ENCODE assay signal across 8 cellular contexts in the genomic region with DNA sequence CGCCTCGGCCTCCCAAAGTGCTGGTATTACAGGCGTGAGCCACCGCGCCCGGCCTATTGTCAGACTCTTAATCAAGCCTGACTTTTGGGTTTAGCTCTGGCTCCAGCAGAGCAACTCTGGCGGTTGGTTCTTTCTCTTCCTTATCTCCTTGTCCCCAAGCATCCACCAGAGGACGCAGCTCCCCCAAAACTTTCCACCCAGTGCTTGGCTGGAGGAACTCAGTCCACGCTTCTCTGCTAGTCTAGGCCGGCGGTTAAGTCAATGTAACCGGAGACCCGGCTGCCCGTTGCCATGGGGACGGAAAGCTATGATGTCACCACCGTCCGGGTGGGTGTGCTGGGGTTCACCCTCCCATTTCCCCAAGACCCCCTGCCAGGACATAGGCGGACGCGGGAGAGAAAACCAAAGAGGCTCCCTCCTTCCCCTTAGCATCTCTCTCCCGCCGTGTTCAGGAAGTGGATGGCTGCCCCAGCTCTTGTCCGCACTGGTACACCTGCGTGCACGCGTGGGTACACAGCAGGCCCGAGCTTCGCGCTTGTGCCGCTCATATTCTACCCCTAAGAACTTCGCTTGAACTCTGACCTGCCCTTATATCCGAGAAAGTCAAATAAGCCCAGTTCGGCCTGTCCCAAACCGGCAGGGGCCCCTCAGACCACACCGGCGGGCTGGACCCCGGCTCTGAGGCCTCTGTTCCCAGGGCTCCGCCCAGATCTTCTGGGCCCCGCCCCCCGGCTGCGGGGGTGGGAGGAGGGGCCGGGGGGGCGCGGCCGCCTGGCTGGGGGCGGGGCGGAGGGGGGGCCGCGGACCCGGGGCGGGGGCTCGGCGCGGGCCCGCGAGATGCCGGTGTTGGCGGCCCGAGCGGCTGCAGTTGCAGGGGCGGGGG. TPM values are rescaled to one million over a fixed set of nuclear protein-coding genes. Genes with fewer than 3 reads are reported as not detected.
DNase-seq lines count a peak whose midpoint lies in the region; ATAC-seq and TF ChIP-seq lines count a peak whose summit lies in the region.

A gene with protein sequence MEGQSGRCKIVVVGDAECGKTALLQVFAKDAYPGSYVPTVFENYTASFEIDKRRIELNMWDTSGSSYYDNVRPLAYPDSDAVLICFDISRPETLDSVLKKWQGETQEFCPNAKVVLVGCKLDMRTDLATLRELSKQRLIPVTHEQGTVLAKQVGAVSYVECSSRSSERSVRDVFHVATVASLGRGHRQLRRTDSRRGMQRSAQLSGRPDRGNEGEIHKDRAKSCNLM (plus strand): TSS at position 825 of the 883 bp plus-strand sequence. CDS start 117 bp downstream, outside the sequence.

- H3K27me3 Mint-ChIP-seq in CD4-positive, alpha-beta T cell = no peaks in the 10 kb centered on the region

- ATAC-seq in CD4-positive, alpha-beta T cell (ENCODE audit: poor library complexity) = peak; percentile 56
- peak; percentile 72 for ATAC-seq in HCT116

- TF ChIP-seq POLR2A in HCT116 (IDR thresholded peaks at IDR 0.05; ENCODE audit: borderline replicate concordance, extremely low read depth, insufficient read depth, insufficient read length) = no peak

- no peaks in the 10 kb centered on the region for H3K36me3 Mint-ChIP-seq in CD4-positive, alpha-beta T cell (ENCODE audit: low read depth)

- H3K4me3 ChIP-seq in HCT116 (replicated peaks in 1 of 2; ENCODE audit: low read depth in 1 of 2, low read length in 2 of 2) = peak within 1 kb of the TSS; percentile 45 to 61
- H3K4me3 ChIP-seq in cardiac fibroblast (replicated peaks in 1 of 2; ENCODE audit: low read depth in 2 of 2, low read length in 2 of 2) = peak within 1 kb of the TSS; percentile 55 to 61
- H3K4me3 ChIP-seq in skeletal muscle tissue (ENCODE audit: low read length in 3 of 3) = peak within 1 kb of the TSS; percentile 76 to 78 (median 77)

- H3K4me2 ChIP-seq in HCT116 (ENCODE audit: low read length) = peak within 1 kb of the TSS; percentile 99

- H3K27ac ChIP-seq in CD4-positive, alpha-beta T cell (ENCODE audit: low read depth, low read length) = peak within 1 kb of the TSS; percentile 56
- H3K27ac ChIP-seq in HCT116 (ENCODE audit: low read depth, low read length) (peak within 1 kb of the TSS; percentile 63), skeletal muscle tissue (ENCODE audit: low read depth, low read length) (no peak within 1 kb of the TSS)

- DNase-seq in CD4-positive, alpha-beta T cell = peak; percentile 60 to 80 (median 69)
- peak; percentile 91 for DNase-seq in HCT116 (ENCODE audit: low read depth, low spot score)
- peak; percentile 88 for DNase-seq in NCI-H2227 treated with DMSO at 0.1 percent for 48 hours (lab: John Stamatoyannopoulos, UW)
- DNase-seq in activated CD4-positive, CD25-positive, alpha-beta regulatory T cell (lab: John Stamatoyannopoulos, UW) = peak; percentile 39 to 64 (median 52)
- peak; percentile 96 for DNase-seq in cardiac fibroblast (ENCODE audit: low read depth in 2 of 2)
- DNase-seq in iPS-NIHi7 (ENCODE audit: extremely low spot score) = peak; percentile 94
- DNase-seq in mesenteric fat pad (ENCODE audit: low spot score) = no peak

- peak; percentile 21 for TF ChIP-seq CTCF in CD4-positive, alpha-beta T cell (IDR thresholded peaks at IDR 0.05)
- TF ChIP-seq CTCF in HCT116 (IDR thresholded peaks at IDR 0.05 in 2 of 3, conservative IDR thresholded peaks at IDR 0.05 in 1 of 3; ENCODE audit: borderline replicate concordance in 1 of 3, insufficient read depth in 1 of 3, low read depth in 2 of 3, low read length in 2 of 3) = peak in 2 of 3 experiments; percentile 63 to 75; a peak in 5 of 6 replicates
- TF ChIP-seq CTCF in cardiac fibroblast (IDR thresholded peaks at IDR 0.05; ENCODE audit: low read depth, low read length) = peak; percentile 88

- CTCF ChIA-PET in CD4-positive, alpha-beta T cell (lab: Charles Lee) = interaction anchor here (0.6 to 1.9 kb wide), 9 partner anchors 16 to 1095 kb away, joined by 3 to 10 read pairs (median 3); partner anchors contain the start of genes DHX8 and RPL27
- CTCF ChIA-PET in HCT116 (lab: Charles Lee) = interaction anchor here (0.7 to 1.8 kb wide), 11 partner anchors 12 to 459 kb away, joined by 3 to 12 read pairs (median 4); partner anchors contain the start of genes DHX8, NBR1 and RPL27

- peak within 1 kb of the TSS; percentile 77 for H3K27ac Mint-ChIP-seq in CD4-positive, alpha-beta T cell

- intact Hi-C loops in CD4-positive, alpha-beta T cell (cut with DNase I, micrococcal nuclease) = loop anchor here (1.0 to 10.0 kb wide), 7 partner anchors 100 to 459 kb away; partner anchors contain the start of genes BRCA1 (in 2 of the 2), DHX8 (in 1 of the 2) and TMEM106A (in 1 of the 2)
- intact Hi-C loops in HCT116 (cut with micrococcal nuclease) = loop anchor here (2.0 to 5.0 kb wide), 2 partner anchors 100 to 363 kb away; partner anchors contain the start of gene BRCA1

- POLR2A ChIA-PET in CD4-positive, alpha-beta T cell (lab: Charles Lee) = interaction anchor here (0.7 to 2.8 kb wide), 13 partner anchors 12 to 459 kb away, joined by 3 to 29 read pairs (median 7); partner anchors contain the start of genes BRCA1, DHX8, NBR1 and RPL27
- POLR2A ChIA-PET in HCT116 (lab: Charles Lee) = interaction anchor here (0.8 to 3.9 kb wide), 9 partner anchors 10 to 343 kb away, joined by 3 to 30 read pairs (median 5); partner anchors contain the start of genes BRCA1, RPL27 and TMEM106A

- peaks cover 8% of the 10 kb centered on the region; the same call in 1 of the 2 replicates for H3K79me2 ChIP-seq in HCT116 (ENCODE audit: insufficient read depth, low read length)

- TF ChIP-seq RAD21 in HCT116 (IDR thresholded peaks at IDR 0.05; ENCODE audit: low read depth) = peak; percentile 87

- no peaks in the 10 kb centered on the region for H3K9me3 Mint-ChIP-seq in CD4-positive, alpha-beta T cell

- H3K9ac ChIP-seq in HCT116 (ENCODE audit: low read length) (peak within 1 kb of the TSS; percentile 68), skeletal muscle tissue (ENCODE audit: low read depth in 1 of 3, low read length in 3 of 3) (peak within 1 kb of the TSS; percentile 61 to 79 (median 71))

- no peak within 1 kb of the TSS for H2AFZ ChIP-seq in HCT116 (ENCODE audit: low read depth, low read length, poor library complexity, severe bottlenecking)

- RAD21 ChIA-PET in HCT116 (lab: Charles Lee; ENCODE audit: low non-redundant PET in 1 of 2, low total read pairs in 2 of 2, uncharacterized antibody in 2 of 2, unreplicated experiment in 2 of 2) = interaction anchor here in 1 of 2 experiments (1.2 kb wide), 1 partner anchor 27 kb away, joined by 3 read pairs; the partner anchor contains the start of gene RPL27

- H3K4me1 Mint-ChIP-seq in CD4-positive, alpha-beta T cell (ENCODE audit: low read depth) = peaks cover 28% of the 10 kb centered on the region

- H3K4me3 Mint-ChIP-seq in CD4-positive, alpha-beta T cell = peak within 1 kb of the TSS; percentile 90

- no peaks in the 10 kb centered on the region for H3K9me2 ChIP-seq in HCT116 (ENCODE audit: insufficient read depth)

- H3K9me3 ChIP-seq in CD4-positive, alpha-beta T cell (ENCODE audit: control insufficient read depth, low read length) = no peaks in the 10 kb centered on the region
- H3K9me3 ChIP-seq in HCT116 (ENCODE audit: control insufficient read depth in 1 of 2, insufficient read depth in 1 of 2, low read depth in 1 of 2, low read length in 2 of 2) = no peaks in the 10 kb centered on the region
- no peaks in the 10 kb centered on the region for H3K9me3 ChIP-seq in skeletal muscle tissue (ENCODE audit: control insufficient read depth in 3 of 3, low read length in 3 of 3)

- H3K27me3 ChIP-seq in CD4-positive, alpha-beta T cell (ENCODE audit: control insufficient read depth, insufficient read depth, low read length) = no peaks in the 10 kb centered on the region
- H3K27me3 ChIP-seq in HCT116 (ENCODE audit: insufficient read depth, low read length) = no peaks in the 10 kb centered on the region
- no peaks in the 10 kb centered on the region for H3K27me3 ChIP-seq in skeletal muscle tissue (ENCODE audit: control insufficient read depth in 3 of 3, insufficient read depth in 3 of 3, low read length in 3 of 3)

- H3K4me1 ChIP-seq in HCT116 (ENCODE audit: control insufficient read depth in 1 of 2, insufficient read depth in 2 of 2, low read length in 2 of 2) (peaks cover 9 to 38% of the 10 kb centered on the region in 2 experiments; a peak in 3 of 4 replicates), skeletal muscle tissue (ENCODE audit: control insufficient read depth in 3 of 3, insufficient read depth in 3 of 3, low read length in 3 of 3) (peaks cover 17 to 35% (median 25%) of the 10 kb centered on the region in 3 donors)

- H3K36me3 ChIP-seq in HCT116 (ENCODE audit: control insufficient read depth in 1 of 2, insufficient read depth in 2 of 2, low read length in 2 of 2) (no peaks in the 10 kb centered on the region), skeletal muscle tissue (ENCODE audit: control insufficient read depth in 3 of 3, insufficient read depth in 3 of 3, low read length in 3 of 3) (no peaks in the 10 kb centered on the region)

- no peaks in the 10 kb centered on the region for H4K20me1 ChIP-seq in HCT116 (ENCODE audit: insufficient read depth)

- no TSS peak for BruUV-seq in HCT116 (replicated peaks; lab: Mats Ljungman, UMichigan)

TF ChIP-seq in HCT116, 20 proteins besides CTCF, POLR2A, EP300 and RAD21 (continues in another document):
- TF ChIP-seq FOSL1 (IDR thresholded peaks at IDR 0.05; ENCODE audit: low read depth) (no peak), JUND (IDR thresholded peaks at IDR 0.05) (no peak), SP1 (IDR thresholded peaks at IDR 0.05; ENCODE audit: low read depth) (0 out of 2 replicates have a peak, but pooled peaks have one; percentile 7), MAX (IDR thresholded peaks at IDR 0.05) (peak; percentile 68), TCF7L2 (IDR thresholded peaks at IDR 0.05; ENCODE audit: borderline replicate concordance, extremely low read depth, insufficient read depth, insufficient read length) (peak; percentile 15), ZNF274 (IDR thresholded peaks at IDR 0.05; ENCODE audit: low read depth, low read length) (no peak), YY1 (IDR thresholded peaks at IDR 0.05; ENCODE audit: extremely low read depth, insufficient replicate concordance, low read depth, low read length) (peak; percentile 22)

RNA-seq across cellular contexts. Expression of the gene that starts here (rescaled TPM):
- total RNA-seq in CD4-positive, alpha-beta T cell = under 1 TPM; 0.27 to 0.28 TPM
- total RNA-seq in HCT116 (2021; ENCODE audit: unreplicated experiment) (0.66 TPM), skeletal muscle tissue (under 0.01 TPM), mesenteric fat pad (0.45 TPM)
- 0.39 and 0.41 TPM in 2 replicates for polyA plus RNA-seq in HCT116 (2012)

Comparison
In these comparisons a context has a peak if more than half of its experiments do, and no peak if none do; other contexts are left out.
1. Peak in DNase-seq, ATAC-seq and H3K27ac ChIP-seq in CD4-positive, alpha-beta T cell; RNA of the gene not detected or under 1 TPM.
2. Peak in DNase-seq, ATAC-seq, H3K4me3 ChIP-seq, H3K27ac ChIP-seq, H3K9ac ChIP-seq and H3K4me2 ChIP-seq in HCT116; RNA of the gene not detected or under 1 TPM.
3. CTCF ChIP-seq: peak in every context shown above with its lines; median percentile 88 in cardiac fibroblast; 69 in HCT116; 21 in CD4-positive, alpha-beta T cell.